ENCODE assay signal across 1 cellular context in the genomic region with DNA sequence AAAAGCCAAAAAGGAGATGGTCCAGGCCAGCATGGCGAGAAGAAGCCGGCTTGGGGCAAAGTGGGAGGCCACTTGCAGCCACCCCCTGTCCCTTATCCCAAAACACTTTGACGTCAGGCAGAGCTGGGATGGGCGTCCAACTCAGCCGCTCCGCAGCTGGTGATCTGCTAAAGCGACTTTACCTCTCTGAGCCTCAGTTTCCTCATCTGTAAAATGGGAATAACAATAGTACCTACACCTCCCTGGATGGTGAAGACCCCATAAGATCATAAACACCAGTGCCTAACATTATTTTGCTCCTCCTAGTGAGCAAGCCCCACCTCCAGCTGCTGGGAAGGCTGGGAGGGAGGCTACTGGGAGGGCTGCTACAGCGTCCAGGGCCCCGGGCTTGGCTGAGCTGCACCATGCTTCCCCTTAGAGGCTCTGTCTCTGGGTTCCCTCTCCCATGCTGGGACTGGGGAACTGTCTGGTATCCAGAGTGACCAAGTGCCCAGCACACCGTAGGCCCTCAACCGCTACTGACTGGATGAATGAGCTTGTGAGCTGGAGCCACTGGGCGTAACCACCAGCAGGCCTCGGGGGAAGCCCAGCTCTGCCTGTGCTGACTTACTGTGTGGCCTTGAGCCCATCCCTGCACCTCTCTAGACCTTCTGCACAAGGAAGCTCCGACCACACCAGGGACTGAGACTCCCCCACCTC.
TF ChIP-seq lines count a peak whose summit lies in the region.

No MANE protein-coding gene starts in this region.

TF ChIP-seq in HCT116, 20 proteins besides CTCF, POLR2A, EP300 and RAD21 (continued from another document):
- TF ChIP-seq TCF7L2 (IDR thresholded peaks at IDR 0.05; ENCODE audit: borderline replicate concordance, extremely low read depth, insufficient read depth, insufficient read length) (no peak), EZH2 (IDR thresholded peaks at IDR 0.05) (no peak), ZFX (IDR thresholded peaks at IDR 0.05) (no peak), SIN3A (IDR thresholded peaks at IDR 0.05; ENCODE audit: low read depth) (no peak), SRF (IDR thresholded peaks at IDR 0.05; ENCODE audit: low read depth) (no peak), JUND (IDR thresholded peaks at IDR 0.05) (no peak)
- TF ChIP-seq, protein P1, sequence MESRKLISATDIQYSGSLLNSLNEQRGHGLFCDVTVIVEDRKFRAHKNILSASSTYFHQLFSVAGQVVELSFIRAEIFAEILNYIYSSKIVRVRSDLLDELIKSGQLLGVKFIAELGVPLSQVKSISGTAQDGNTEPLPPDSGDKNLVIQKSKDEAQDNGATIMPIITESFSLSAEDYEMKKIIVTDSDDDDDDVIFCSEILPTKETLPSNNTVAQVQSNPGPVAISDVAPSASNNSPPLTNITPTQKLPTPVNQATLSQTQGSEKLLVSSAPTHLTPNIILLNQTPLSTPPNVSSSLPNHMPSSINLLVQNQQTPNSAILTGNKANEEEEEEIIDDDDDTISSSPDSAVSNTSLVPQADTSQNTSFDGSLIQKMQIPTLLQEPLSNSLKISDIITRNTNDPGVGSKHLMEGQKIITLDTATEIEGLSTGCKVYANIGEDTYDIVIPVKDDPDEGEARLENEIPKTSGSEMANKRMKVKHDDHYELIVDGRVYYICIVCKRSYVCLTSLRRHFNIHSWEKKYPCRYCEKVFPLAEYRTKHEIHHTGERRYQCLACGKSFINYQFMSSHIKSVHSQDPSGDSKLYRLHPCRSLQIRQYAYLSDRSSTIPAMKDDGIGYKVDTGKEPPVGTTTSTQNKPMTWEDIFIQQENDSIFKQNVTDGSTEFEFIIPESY (IDR thresholded peaks at IDR 0.05; ENCODE audit: extremely low read depth, insufficient replicate concordance, low read length) = no peak
- TF ChIP-seq, protein P2, sequence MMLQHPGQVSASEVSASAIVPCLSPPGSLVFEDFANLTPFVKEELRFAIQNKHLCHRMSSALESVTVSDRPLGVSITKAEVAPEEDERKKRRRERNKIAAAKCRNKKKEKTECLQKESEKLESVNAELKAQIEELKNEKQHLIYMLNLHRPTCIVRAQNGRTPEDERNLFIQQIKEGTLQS (IDR thresholded peaks at IDR 0.05) = no peak
- TF ChIP-seq, protein P3, sequence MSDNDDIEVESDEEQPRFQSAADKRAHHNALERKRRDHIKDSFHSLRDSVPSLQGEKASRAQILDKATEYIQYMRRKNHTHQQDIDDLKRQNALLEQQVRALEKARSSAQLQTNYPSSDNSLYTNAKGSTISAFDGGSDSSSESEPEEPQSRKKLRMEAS (IDR thresholded peaks at IDR 0.05) = no peak
